ENCODE assay signal across 23 cellular contexts in the genomic region with DNA sequence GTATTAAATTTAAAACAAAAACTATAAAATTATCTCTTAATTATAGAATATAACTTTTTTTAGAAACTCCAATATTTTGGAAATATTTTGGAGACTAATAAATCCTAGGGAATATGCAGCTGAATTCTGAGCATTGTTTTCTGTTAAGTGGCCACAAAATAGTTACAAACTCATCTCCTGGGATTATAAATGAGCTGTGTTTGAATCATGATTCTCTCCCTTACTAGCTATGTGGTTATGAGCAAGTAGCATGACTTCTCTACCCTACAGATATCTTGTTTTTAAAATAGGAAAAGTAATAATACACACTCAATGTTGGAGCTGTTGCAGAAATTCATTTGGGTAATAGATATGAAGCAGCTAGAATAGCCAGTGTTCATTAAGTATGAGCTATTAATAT.
"Had no signal": no experiment of that assay in that cellular context is flagged by ENCODE, and none has a peak within 500 bp of the region (broad histone marks: within the 10 kb centered on the region; RNA-seq: fewer than 3 reads in every experiment).

No MANE protein-coding gene starts in this region.

- H3K4me3 ChIP-seq: esophagus squamous epithelium, hepatocyte, left ventricle myocardium inferior, lower lobe of right lung, psoas muscle, right lobe of liver, spleen had no signal

- H3K4me1 Mint-ChIP-seq: nephron had no signal

- H3K27ac Mint-ChIP-seq: dendritic cell treated with granulocyte-macrophage colony-stimulating factor and Interleukin-4, amounts not matched to agents 40 ng/mL and 50 ng/mL, for 4 days; effector memory CD8-positive, alpha-beta T cell; memory B cell; nephron; stimulated activated naive B cell treated with anti-CD40 and anti-IgM and Interleukin-4, amounts not matched to agents 10 μg/mL and 1 μg/mL and 100 μg/mL, for 72 hours; stimulated activated naive CD8-positive, alpha-beta T cell treated with anti-CD3 and anti-CD28 coated beads, Interleukin-15, amount 100 ng/mL, for 72 hours had no signal

- H3K36me3 ChIP-seq: esophagus squamous epithelium, left ventricle myocardium inferior, lower lobe of right lung, right lobe of liver, spleen had no signal

- H3K4me2 ChIP-seq: hepatocyte had no signal

- H2AFZ ChIP-seq: hepatocyte had no signal

- H3K27me3 ChIP-seq: esophagus squamous epithelium, hepatocyte, right lobe of liver, spleen had no signal

- H3K36me3 Mint-ChIP-seq: memory B cell; naive B cell; stimulated activated naive B cell treated with anti-CD40 and anti-IgM and Interleukin-4, amounts not matched to agents 10 μg/mL and 1 μg/mL and 100 μg/mL, for 72 hours had no signal

- H3K9me3 ChIP-seq: esophagus squamous epithelium, left ventricle myocardium inferior, lower lobe of right lung, psoas muscle, right lobe of liver, spleen had no signal

- H3K4me3 Mint-ChIP-seq: dendritic cell treated with granulocyte-macrophage colony-stimulating factor and Interleukin-4, amounts not matched to agents 40 ng/mL and 50 ng/mL, for 4 days; effector memory CD8-positive, alpha-beta T cell; memory B cell; naive B cell; nephron; stimulated activated naive B cell treated with anti-CD40 and anti-IgM and Interleukin-4, amounts not matched to agents 10 μg/mL and 1 μg/mL and 100 μg/mL, for 72 hours; stimulated activated naive CD8-positive, alpha-beta T cell treated with anti-CD3 and anti-CD28 coated beads, Interleukin-15, amount 100 ng/mL, for 72 hours had no signal

- H3K4me1 ChIP-seq: esophagus squamous epithelium, left ventricle myocardium inferior, lower lobe of right lung, psoas muscle, right lobe of liver had no signal

- H3K79me2 ChIP-seq: hepatocyte had no signal

- H3K27ac ChIP-seq: esophagus squamous epithelium, hepatocyte, left ventricle myocardium inferior, lower lobe of right lung, psoas muscle, right lobe of liver, spleen had no signal

- H3K9me3 Mint-ChIP-seq: dendritic cell treated with granulocyte-macrophage colony-stimulating factor and Interleukin-4, amounts not matched to agents 40 ng/mL and 50 ng/mL, for 4 days; effector memory CD8-positive, alpha-beta T cell; nephron had no signal

- ATAC-seq: effector memory CD8-positive, alpha-beta T cell; left cardiac atrium; lower lobe of right lung; psoas muscle; right lobe of liver; stimulated activated naive B cell treated with anti-CD40 and anti-IgM and Interleukin-4, amounts not matched to agents 10 μg/mL and 1 μg/mL and 100 μg/mL, for 72 hours; stimulated activated naive CD8-positive, alpha-beta T cell treated with anti-CD3 and anti-CD28 coated beads, Interleukin-15, amount 100 ng/mL, for 72 hours had no signal

- H3K27me3 Mint-ChIP-seq: dendritic cell treated with granulocyte-macrophage colony-stimulating factor and Interleukin-4, amounts not matched to agents 40 ng/mL and 50 ng/mL, for 4 days; effector memory CD8-positive, alpha-beta T cell; memory B cell; naive B cell; stimulated activated naive B cell treated with anti-CD40 and anti-IgM and Interleukin-4, amounts not matched to agents 10 μg/mL and 1 μg/mL and 100 μg/mL, for 72 hours; stimulated activated naive CD8-positive, alpha-beta T cell treated with anti-CD3 and anti-CD28 coated beads, Interleukin-15, amount 100 ng/mL, for 72 hours had no signal

- DNase-seq: effector memory CD8-positive, alpha-beta T cell; esophagus squamous epithelium; foreskin melanocyte; head of caudate nucleus; kidney; left cardiac atrium; left ventricle myocardium inferior; lower lobe of right lung; midbrain; naive B cell; psoas muscle; retina; right lobe of liver; spleen; stimulated activated CD4-positive, alpha-beta T cell treated with anti-CD3 and anti-CD28 coated beads, Interleukin-2, amount 100 ng/mL, for 24 hours; stimulated activated CD4-positive, alpha-beta T cell treated with anti-CD3 and anti-CD28 coated beads, Interleukin-4, amount 100 ng/mL, for 4 hours; stimulated activated naive B cell treated with anti-CD40 and anti-IgM and Interleukin-4, amounts not matched to agents 10 μg/mL and 1 μg/mL and 100 μg/mL, for 72 hours; stimulated activated naive CD8-positive, alpha-beta T cell treated with anti-CD3 and anti-CD28 coated beads, Interleukin-15, amount 100 ng/mL, for 72 hours; substantia nigra had no signal
